In the genomic region with DNA sequence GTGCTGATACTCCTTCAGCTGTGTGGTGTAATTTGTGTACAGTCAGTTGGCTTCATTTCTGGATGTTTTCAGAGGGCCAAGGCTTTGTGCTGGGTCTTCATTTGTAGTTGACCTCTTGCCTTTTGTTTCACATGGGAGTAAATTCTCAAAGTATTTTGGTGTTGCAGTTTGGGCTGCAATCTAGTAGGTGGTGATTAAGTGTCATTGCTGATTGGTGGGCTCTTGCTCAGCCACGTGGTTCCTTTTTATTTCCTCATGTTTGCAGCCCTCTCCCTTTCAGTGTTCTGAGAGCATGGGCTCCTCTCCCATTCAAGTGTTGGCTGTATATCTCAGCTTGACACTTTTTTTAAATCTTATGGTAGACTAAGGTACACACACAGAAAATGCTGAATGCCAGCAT, we compare ENCODE assay signal across 16 cellular contexts.
A peak's percentile ranks its signal among the peaks of the same experiment; 100 is the strongest.
DNase-seq lines count a peak whose midpoint lies in the region; ATAC-seq and TF ChIP-seq lines count a peak whose summit lies in the region.
"Had no signal": no experiment of that assay in that cellular context is flagged by ENCODE, and none has a peak within 500 bp of the region (broad histone marks: within the 10 kb centered on the region; RNA-seq: fewer than 3 reads in every experiment).

No MANE protein-coding gene starts in this region.

- H3K4me1 ChIP-seq in mammary epithelial cell (ENCODE audit: insufficient read depth, low read length) = no peaks in the 10 kb centered on the region
- no peaks in the 10 kb centered on the region for H3K4me1 ChIP-seq in Panc1 (ENCODE audit: control insufficient read depth, insufficient read depth, low read length)
- H3K4me1 ChIP-seq: parathyroid adenoma, uterus had no signal

- CTCF ChIA-PET in mammary epithelial cell (lab: Charles Lee; ENCODE audit: low non-redundant PET) (interaction anchor here (0.6 kb wide), 1 partner anchor 387 kb away, joined by 3 read pairs; no protein-coding TSS in a partner anchor), MCF 10A (lab: Yijun Ruan, JAX) (interaction anchor here (0.6 kb wide), 3 partner anchors 209 to 1435 kb away, joined by 3 to 4 read pairs (median 3); no protein-coding TSS in a partner anchor), Panc1 (lab: Charles Lee) (no interaction called here), GM10248 (lab: Yijun Ruan, JAX) (no interaction called here)

- H2AFZ ChIP-seq in mammary epithelial cell (ENCODE audit: low read depth, low read length) = no peak overlapping the region
- H2AFZ ChIP-seq: parathyroid adenoma had no signal

- intact Hi-C loops in mammary epithelial cell (cut with micrococcal nuclease) (loop anchor here (1.0 kb wide), 1 partner anchor 499 kb away; no protein-coding TSS in a partner anchor), MCF 10A (cut with micrococcal nuclease) (loop anchor here (5.0 kb wide), 1 partner anchor 500 kb away; no protein-coding TSS in a partner anchor), Panc1 (cut with micrococcal nuclease; ENCODE audit: unreplicated experiment) (no loop called here)

- H3K27me3 Mint-ChIP-seq in MCF 10A (ENCODE audit: insufficient read depth, unreplicated experiment) = no peaks in the 10 kb centered on the region

- no peak overlapping the region for H3K4me2 ChIP-seq in mammary epithelial cell (ENCODE audit: insufficient read depth, low read depth, low read length)

- no peak overlapping the region for H3K27ac ChIP-seq in mammary epithelial cell (ENCODE audit: insufficient read depth, low read depth, low read length)
- no peak overlapping the region for H3K27ac ChIP-seq in Panc1 (ENCODE audit: low read length)
- H3K27ac ChIP-seq: parathyroid adenoma, SK-N-MC, uterus had no signal

- peaks cover 13% of the 10 kb centered on the region for H3K4me1 Mint-ChIP-seq in MCF 10A (ENCODE audit: insufficient read depth, unreplicated experiment)
- H3K4me1 Mint-ChIP-seq: memory B cell had no signal

- H3K27ac Mint-ChIP-seq in MCF 10A (ENCODE audit: low read depth, unreplicated experiment) = no peak overlapping the region
- H3K27ac Mint-ChIP-seq: activated CD4-positive, alpha-beta T cell treated with anti-CD3 and anti-CD28 coated beads for 36 hours; activated T-helper 1 cell treated with anti-CD3 and anti-CD28 coated beads, Interleukin-12 subunit alpha, Interleukin-12 subunit beta, Interleukin-2, Interleukin-4 antibody, amounts not matched to agents 30 ng/mL and 10 ng/mL and 1 ng/mL, durations not matched to agents 14 hours and 24 hours and 36 hours; effector memory CD8-positive, alpha-beta T cell; memory B cell had no signal

- POLR2A ChIA-PET in MCF 10A (lab: Yijun Ruan, JAX) = no interaction called here
- POLR2A ChIA-PET in Panc1 (lab: Charles Lee) = no interaction called here
- POLR2A ChIA-PET in GM10248 (lab: Yijun Ruan, JAX) = no interaction called here

- DNase-seq in mammary epithelial cell (no peak), MCF 10A (ENCODE audit: unreplicated experiment) (no peak), Panc1 (ENCODE audit: low read depth, low spot score) (no peak), fibroblast of the aortic adventitia (ENCODE audit: low read depth) (peak; percentile 11), ecto neural progenitor cell (ENCODE audit: low spot score) (no peak), NCI-H345 treated with DMSO at 0.1 percent for 48 hours (lab: John Stamatoyannopoulos, UW; ENCODE audit: unreplicated experiment) (no peak), GM10248 (ENCODE audit: extremely low spot score) (no peak), SKM-1 (lab: John Stamatoyannopoulos, UW; ENCODE audit: unreplicated experiment) (no peak)
- DNase-seq: activated CD4-positive, alpha-beta T cell treated with anti-CD3 and anti-CD28 coated beads for 36 hours; effector memory CD8-positive, alpha-beta T cell; NCI-H526; uterus had no signal

- H4K20me1 ChIP-seq in mammary epithelial cell (ENCODE audit: insufficient read depth, low read length) = no peaks in the 10 kb centered on the region

- WGBS in mammary epithelial cell (ENCODE audit: low coverage, missing lambda C conversion rate) = 0% methylated on average over 1 of the region's 1 CpG

- H3K79me2 ChIP-seq in mammary epithelial cell (ENCODE audit: insufficient read depth, low read length) = no peaks in the 10 kb centered on the region
- H3K79me2 ChIP-seq: parathyroid adenoma had no signal

- no peak for ATAC-seq in Panc1
- ATAC-seq: activated CD4-positive, alpha-beta T cell treated with anti-CD3 and anti-CD28 coated beads for 36 hours; effector memory CD8-positive, alpha-beta T cell had no signal

- no peaks in the 10 kb centered on the region for H3K27me3 ChIP-seq in mammary epithelial cell (ENCODE audit: insufficient read depth, low read length)
- no peaks in the 10 kb centered on the region for H3K27me3 ChIP-seq in Panc1 (ENCODE audit: control insufficient read depth, insufficient read depth, low read length)
- H3K27me3 ChIP-seq: uterus had no signal

- peak; percentile 10 to 16 for TF ChIP-seq CTCF in mammary epithelial cell (conservative IDR thresholded peaks at IDR 0.05 in 1 of 2, IDR thresholded peaks at IDR 0.05 in 1 of 2; ENCODE audit: extremely low read depth in 1 of 2, insufficient read depth in 1 of 2, low read depth in 1 of 2, low read length in 2 of 2)
- no peak for TF ChIP-seq CTCF in MCF 10A (IDR thresholded peaks at IDR 0.05; ENCODE audit: unreplicated experiment)
- peak; percentile 34 for TF ChIP-seq CTCF in Panc1 (IDR thresholded peaks at IDR 0.05)
- no peak for TF ChIP-seq CTCF in fibroblast of the aortic adventitia (IDR thresholded peaks at IDR 0.05; ENCODE audit: insufficient read depth, low read length)
- TF ChIP-seq CTCF in GM10248 (IDR thresholded peaks at IDR 0.05; ENCODE audit: control extremely low read depth, extremely low read depth, low read depth, missing control alignments) = no peak

- H3K4me3 Mint-ChIP-seq in MCF 10A (ENCODE audit: unreplicated experiment) = no peak overlapping the region
- H3K4me3 Mint-ChIP-seq: activated CD4-positive, alpha-beta T cell treated with anti-CD3 and anti-CD28 coated beads for 36 hours; activated T-helper 1 cell treated with anti-CD3 and anti-CD28 coated beads, Interleukin-12 subunit alpha, Interleukin-12 subunit beta, Interleukin-2, Interleukin-4 antibody, amounts not matched to agents 30 ng/mL and 10 ng/mL and 1 ng/mL, durations not matched to agents 14 hours and 24 hours and 36 hours; effector memory CD8-positive, alpha-beta T cell; memory B cell had no signal

- no peaks in the 10 kb centered on the region for H3K36me3 ChIP-seq in mammary epithelial cell (ENCODE audit: insufficient read depth, low read length)
- no peaks in the 10 kb centered on the region for H3K36me3 ChIP-seq in Panc1 (ENCODE audit: control insufficient read depth, insufficient read depth, low read length)
- H3K36me3 ChIP-seq: uterus had no signal

- BruUV-seq in mammary epithelial cell (replicated peaks; lab: Mats Ljungman, UMichigan) = no TSS peak
- no TSS peak for BruUV-seq in MCF 10A (replicated peaks; lab: Mats Ljungman, UMichigan)
- no TSS peak for BruUV-seq in Panc1 (replicated peaks; lab: Mats Ljungman, UMichigan)

- H3K9me3 ChIP-seq in mammary epithelial cell (replicated peaks; ENCODE audit: insufficient read depth, low read length) (no peaks in the 10 kb centered on the region), Panc1 (ENCODE audit: control insufficient read depth, insufficient read depth, low read depth, low read length) (no peaks in the 10 kb centered on the region)
- H3K9me3 ChIP-seq: uterus had no signal

- no peak overlapping the region for H3K9ac ChIP-seq in mammary epithelial cell (ENCODE audit: insufficient read depth, low read length)
- H3K9ac ChIP-seq: parathyroid adenoma had no signal

- H3K4me3 ChIP-seq in mammary epithelial cell (replicated peaks in 1 of 3; ENCODE audit: insufficient read depth in 1 of 3, low read depth in 2 of 3, low read length in 3 of 3) = no peak overlapping the region
- no peak overlapping the region for H3K4me3 ChIP-seq in Panc1 (ENCODE audit: low read depth in 2 of 2, low read length in 2 of 2)
- no peak overlapping the region for H3K4me3 ChIP-seq in fibroblast of the aortic adventitia (ENCODE audit: low read depth, low read length)
- H3K4me3 ChIP-seq: SK-N-MC, uterus had no signal

- H3K36me3 Mint-ChIP-seq in MCF 10A (ENCODE audit: insufficient read depth, unreplicated experiment) = no peaks in the 10 kb centered on the region
- H3K36me3 Mint-ChIP-seq: memory B cell had no signal

- dilution Hi-C loops in mammary epithelial cell (cut with HindIII; ENCODE audit: low sequenced_read_pairs) = no loop called here

- H3K9me3 Mint-ChIP-seq in MCF 10A (ENCODE audit: unreplicated experiment) = no peaks in the 10 kb centered on the region

- in situ Hi-C loops in mammary epithelial cell (cut with MboI; ENCODE audit: low sequenced_read_pairs in 2 of 2) = no loop called here
- in situ Hi-C loops in Panc1 (cut with HindIII; ENCODE audit: low pct_unique_long_range_greater_than_20kb, low sequenced_read_pairs) = no loop called here

Comparison
In these comparisons a context has a peak if more than half of its experiments do, and no peak if none do; other contexts are left out.
1. CTCF ChIP-seq: peak in mammary epithelial cell (2 of 2) and Panc1 (single experiment); none in MCF 10A (single experiment), fibroblast of the aortic adventitia (single experiment) and GM10248 (single experiment).
2. CTCF ChIA-PET loops: an anchor here in mammary epithelial cell (0.6 kb wide) and MCF 10A (0.6 kb wide); none called in Panc1 and GM10248.